In the genomic region with DNA sequence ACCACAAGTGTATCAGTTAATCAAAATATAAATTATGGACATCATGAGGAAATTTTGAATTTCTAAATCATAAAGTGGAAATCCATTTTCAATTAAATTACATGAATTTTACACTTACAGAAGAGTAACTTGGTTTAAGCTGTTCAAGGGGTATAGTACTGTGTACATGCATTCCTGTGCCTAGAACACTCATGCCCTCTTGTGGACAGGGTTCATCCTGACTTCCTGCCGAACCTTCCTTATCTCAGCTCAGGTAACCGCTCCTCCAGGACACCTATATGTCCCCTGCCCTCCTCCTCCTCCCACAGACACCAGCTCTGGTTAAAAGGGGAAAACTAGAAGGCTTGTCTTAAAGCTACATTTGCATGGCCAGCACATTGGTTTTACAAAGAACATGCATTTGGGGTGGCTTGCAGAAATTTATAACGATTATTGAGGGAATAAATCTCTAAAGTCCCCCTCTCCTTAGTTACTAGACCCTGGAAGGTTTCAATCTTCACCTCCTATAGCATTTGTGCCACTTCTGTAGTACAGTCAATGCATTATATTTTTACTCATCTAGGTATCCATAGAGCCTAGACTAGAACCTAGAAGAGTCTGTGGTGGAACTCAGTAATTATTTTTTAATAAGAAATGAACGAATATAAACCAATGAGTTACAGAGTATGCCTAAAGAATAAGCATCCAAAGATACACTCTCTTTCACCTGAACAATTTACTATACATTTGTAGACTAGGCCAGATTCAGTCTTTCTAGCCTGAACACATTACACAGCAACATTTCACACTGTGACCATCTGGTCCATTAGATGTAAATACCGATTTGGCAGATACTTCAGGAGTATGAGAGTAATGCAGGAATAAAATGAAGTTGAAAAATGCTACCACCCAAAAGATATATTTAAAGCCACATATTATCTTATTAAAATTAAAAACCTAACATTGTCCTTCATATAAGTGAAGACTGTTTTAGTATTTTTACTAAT, we compare ENCODE assay signal across 8 cellular contexts.
DNase-seq lines count a peak whose midpoint lies in the region; ATAC-seq and TF ChIP-seq lines count a peak whose summit lies in the region.

No MANE protein-coding gene starts in this region.

- TF ChIP-seq CTCF in cardiac fibroblast (IDR thresholded peaks at IDR 0.05; ENCODE audit: low read depth, low read length) (peak; percentile 61), nephron (IDR thresholded peaks at IDR 0.05; ENCODE audit: unreplicated experiment in 3 of 3) (peak; percentile 50 to 65 (median 53))

- DNase-seq in DMS53 treated with DMSO at 0.1 percent for 48 hours (lab: John Stamatoyannopoulos, UW; ENCODE audit: unreplicated experiment) (peak; percentile 76), NCI-H510A (lab: John Stamatoyannopoulos, UW) (peak; percentile 11), cardiac fibroblast (ENCODE audit: low read depth in 2 of 2) (peak; percentile 29 to 60)
- DNase-seq in activated CD8-positive, alpha-beta memory T cell treated with anti-CD3 and anti-CD28 coated beads for 24 hours = no peak
- DNase-seq in NK-92 treated with Interleukin-12 subunit alpha and Interleukin-12 subunit beta, amount 100 ng/mL, for 24 hours (lab: John Stamatoyannopoulos, UW) = no peak

- peaks cover 9% of the 10 kb centered on the region for H3K36me3 Mint-ChIP-seq in nephron (ENCODE audit: low read depth)

- H3K9me3 Mint-ChIP-seq in nephron = peaks cover 5% of the 10 kb centered on the region

- no peak overlapping the region for H3K4me3 Mint-ChIP-seq in nephron

- H3K27ac Mint-ChIP-seq in nephron = no peak overlapping the region

- H3K4me3 ChIP-seq in cardiac fibroblast (replicated peaks in 1 of 2; ENCODE audit: low read depth in 2 of 2, low read length in 2 of 2) = no peak overlapping the region

- ATAC-seq in GM19372 (IDR thresholded peaks at IDR 0.05; ENCODE audit: low read depth, unreplicated experiment) = peak; percentile 67
- ATAC-seq in HG03378 (IDR thresholded peaks at IDR 0.05; ENCODE audit: unreplicated experiment) = peak; percentile 78

- no peaks in the 10 kb centered on the region for H3K4me1 Mint-ChIP-seq in nephron

- peaks cover 4% of the 10 kb centered on the region for H3K27me3 Mint-ChIP-seq in nephron (ENCODE audit: low read depth)

Comparison
In these comparisons a context has a peak if more than half of its experiments do, and no peak if none do; other contexts are left out.
1. DNase-seq: peak in DMS53 treated with DMSO at 0.1 percent for 48 hours (single experiment), NCI-H510A (single experiment) and cardiac fibroblast (2 of 2); none in activated CD8-positive, alpha-beta memory T cell treated with anti-CD3 and anti-CD28 coated beads for 24 hours (single experiment) and NK-92 treated with Interleukin-12 subunit alpha and Interleukin-12 subunit beta, amount 100 ng/mL, for 24 hours (single experiment).